9 cellular contexts compared by ENCODE assay signal in the genomic region with DNA sequence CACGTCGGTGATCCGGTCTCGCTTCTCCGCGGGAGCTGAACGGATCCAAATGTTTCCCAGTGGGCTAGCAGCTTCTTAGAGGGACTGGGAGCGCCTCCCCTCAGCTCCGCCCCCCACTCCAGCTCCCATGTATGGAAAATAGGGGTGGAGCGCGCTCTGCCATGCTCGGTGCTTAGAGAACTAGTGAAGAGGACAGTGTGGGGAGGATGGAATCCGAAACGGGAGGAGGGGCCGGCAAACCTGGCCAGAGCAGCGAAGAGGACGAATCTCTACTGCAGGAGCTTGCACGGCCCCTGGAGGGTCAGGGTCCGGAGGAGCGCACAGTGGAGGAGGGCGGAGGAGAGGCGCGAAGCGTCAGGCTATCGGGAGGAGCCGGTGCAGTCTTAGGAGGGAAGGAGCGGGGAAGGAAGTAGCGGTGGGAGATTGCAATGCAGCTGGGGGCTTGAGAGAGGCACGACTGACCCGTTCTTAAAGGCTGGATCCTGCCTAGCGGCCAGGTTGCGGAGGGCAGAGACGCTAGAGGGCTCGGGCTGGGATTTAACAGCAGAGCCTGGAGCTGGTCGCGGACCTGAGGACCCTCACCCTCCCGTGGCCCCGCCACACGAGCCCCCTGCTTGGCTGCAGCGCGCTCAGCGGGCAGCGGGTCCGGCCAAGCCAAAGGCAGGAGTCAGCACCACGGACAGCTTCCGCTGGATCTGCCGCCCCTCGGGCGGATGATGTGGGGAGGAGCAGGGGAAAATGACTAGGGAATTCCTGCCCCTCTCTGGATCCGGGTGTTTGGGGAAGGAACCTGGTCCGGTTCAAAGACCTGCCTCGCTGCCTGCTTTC. TPM values are rescaled to one million over a fixed set of nuclear protein-coding genes. Genes with fewer than 3 reads are reported as not detected.
DNase-seq lines count a peak whose midpoint lies in the region; ATAC-seq, FAIRE-seq and TF ChIP-seq lines count a peak whose summit lies in the region.
"Had no signal": no experiment of that assay in that cellular context is flagged by ENCODE, and none has a peak within 500 bp of the region (broad histone marks: within the 10 kb centered on the region; RNA-seq: fewer than 3 reads in every experiment).

PRLHR (minus strand) TSS at position 51 of the 828 bp plus-strand sequence. CDS start 404 bp downstream, outside the sequence.

- H3K36me3 ChIP-seq in left ventricle myocardium inferior: no peaks in the 10 kb centered on the region
- no peaks in the 10 kb centered on the region for H3K36me3 ChIP-seq in iPS-20b (ENCODE audit: insufficient read depth, low read depth, low read length)

- intact Hi-C loops in right cardiac atrium (cut with DNase I) (no loop called here), left ventricle myocardium inferior (cut with micrococcal nuclease) (no loop called here)

- CTCF ChIA-PET in WTC11 (lab: Charles Lee): interaction anchor here (0.5 to 4.3 kb wide), 13 partner anchors 10 to 137 kb away, joined by 3 to 53 read pairs (median 7); no protein-coding TSS in a partner anchor

- ATAC-seq in right cardiac atrium (peak; percentile 31 to 57), WTC11 (peak; percentile 54), HG03095 (IDR thresholded peaks at IDR 0.05; ENCODE audit: unreplicated experiment) (no peak)

- TF ChIP-seq CTCF in left ventricle myocardium inferior (IDR thresholded peaks at IDR 0.05; ENCODE audit: borderline replicate concordance) (no peak), WTC11 (IDR thresholded peaks at IDR 0.05) (no peak)

- no peaks in the 10 kb centered on the region for H3K36me3 Mint-ChIP-seq in WTC11

- H3K9me3 Mint-ChIP-seq in WTC11: no peaks in the 10 kb centered on the region

- H3K27ac Mint-ChIP-seq in WTC11: no peak within 1 kb of the TSS

- peaks cover 56% of the 10 kb centered on the region for H3K27me3 Mint-ChIP-seq in WTC11 (ENCODE audit: low read depth)

- H3K4me3 ChIP-seq in right cardiac atrium (ENCODE audit: low read length): no peak within 1 kb of the TSS
- no peak within 1 kb of the TSS for H3K4me3 ChIP-seq in left ventricle myocardium inferior
- H3K4me3 ChIP-seq in iPS-20b (ENCODE audit: low read length): peak within 1 kb of the TSS; percentile 62

- no peak for TF ChIP-seq POLR2A in GM12891 (IDR thresholded peaks at IDR 0.05; ENCODE audit: low read depth, low read length)

- H3K9ac ChIP-seq in iPS-20b (ENCODE audit: low read depth, low read length): no peak within 1 kb of the TSS

- POLR2A ChIA-PET in WTC11 (lab: Charles Lee): interaction anchor here (0.5 to 0.8 kb wide), 4 partner anchors 36 to 1458 kb away, joined by 3 to 8 read pairs (median 3); no protein-coding TSS in a partner anchor

- no peaks in the 10 kb centered on the region for H3K4me1 ChIP-seq in right cardiac atrium (ENCODE audit: control insufficient read depth, insufficient read depth, low read length)
- no peaks in the 10 kb centered on the region for H3K4me1 ChIP-seq in left ventricle myocardium inferior
- peaks cover 4% of the 10 kb centered on the region; the same call in 1 of the 2 replicates for H3K4me1 ChIP-seq in iPS-20b (ENCODE audit: insufficient read depth, low read length)

- FAIRE-seq in GM12891 (lab: Jason Lieb, UNC): no peak

- no peaks in the 10 kb centered on the region for H3K27me3 ChIP-seq in right cardiac atrium (ENCODE audit: control insufficient read depth, insufficient read depth)
- peaks cover 96% of the 10 kb centered on the region for H3K27me3 ChIP-seq in left ventricle myocardium inferior (ENCODE audit: low read depth)
- H3K27me3 ChIP-seq in iPS-20b (ENCODE audit: insufficient read depth, low read length): peaks cover 54% of the 10 kb centered on the region

- H3K4me3 Mint-ChIP-seq in WTC11: peak within 1 kb of the TSS; percentile 82

- H3K9me3 ChIP-seq in right cardiac atrium (ENCODE audit: control insufficient read depth, low read length) (no peaks in the 10 kb centered on the region), left ventricle myocardium inferior (replicated peaks) (no peaks in the 10 kb centered on the region), iPS-20b (ENCODE audit: insufficient read depth, low read depth, low read length) (no peaks in the 10 kb centered on the region)

- H3K4me1 Mint-ChIP-seq in WTC11: peaks cover 21% of the 10 kb centered on the region

- DNase-seq in right cardiac atrium (peak; percentile 28 to 73 (median 66)), left ventricle myocardium inferior (no peak), WTC11 (ENCODE audit: low spot score) (peak; percentile 86), glomerular visceral epithelial cell (ENCODE audit: extremely low spot score) (no peak), NCI-H146 treated with DMSO at 0.1 percent for 48 hours (lab: John Stamatoyannopoulos, UW; ENCODE audit: unreplicated experiment) (no peak), GM12891 (ENCODE audit: insufficient read length, low spot score) (no peak)

- WGBS in right cardiac atrium: 4% methylated on average over 52 of the region's 52 CpGs

- H3K27ac ChIP-seq in right cardiac atrium (ENCODE audit: low read length): no peak within 1 kb of the TSS
- H3K27ac ChIP-seq in left ventricle myocardium inferior (replicated peaks): no peak within 1 kb of the TSS
- H3K27ac ChIP-seq in iPS-20b (ENCODE audit: low read length): no peak within 1 kb of the TSS

TF ChIP-seq in WTC11, 78 proteins besides CTCF, POLR2A, EP300 and RAD21 (continues in another document):
- TF ChIP-seq ZNF138 (CRISPR knock-in tag; conservative IDR thresholded peaks at IDR 0.05) (no peak), FOXK1 (CRISPR knock-in tag; IDR thresholded peaks at IDR 0.05) (peak; percentile 91), SMAD3 (CRISPR knock-in tag; IDR thresholded peaks at IDR 0.05; ENCODE audit: borderline replicate concordance) (peak; percentile 91; the same call in 1 of the 2 replicates), ZSCAN18 (CRISPR knock-in tag; IDR thresholded peaks at IDR 0.05) (no peak), NR2C2 (CRISPR knock-in tag; IDR thresholded peaks at IDR 0.05) (0 out of 2 replicates have a peak, but pooled peaks have one; percentile 41), KAT7 (CRISPR knock-in tag; IDR thresholded peaks at IDR 0.05; ENCODE audit: borderline replicate concordance) (peak; percentile 89; the same call in 1 of the 2 replicates), ZNF263 (CRISPR knock-in tag; IDR thresholded peaks at IDR 0.05; ENCODE audit: low read depth) (peak; percentile 81; the same call in 1 of the 2 replicates), NFE2L1 (CRISPR knock-in tag; IDR thresholded peaks at IDR 0.05) (0 out of 2 replicates have a peak, but pooled peaks have one; percentile 18), ZNF232 (CRISPR knock-in tag; IDR thresholded peaks at IDR 0.05) (peak; percentile 92), FOXP1 (CRISPR knock-in tag; IDR thresholded peaks at IDR 0.05; ENCODE audit: borderline replicate concordance) (peak; percentile 96; the same call in 1 of the 2 replicates)
- TF ChIP-seq, protein P1, sequence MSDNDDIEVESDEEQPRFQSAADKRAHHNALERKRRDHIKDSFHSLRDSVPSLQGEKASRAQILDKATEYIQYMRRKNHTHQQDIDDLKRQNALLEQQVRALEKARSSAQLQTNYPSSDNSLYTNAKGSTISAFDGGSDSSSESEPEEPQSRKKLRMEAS (CRISPR knock-in tag; IDR thresholded peaks at IDR 0.05): peak; percentile 68

TF ChIP-seq in GM12891, 5 proteins besides CTCF, POLR2A, EP300 and RAD21:
- TF ChIP-seq POLR2AphosphoS5 (IDR thresholded peaks at IDR 0.05; ENCODE audit: low read depth, low read length) (no peak), POU2F2 (IDR thresholded peaks at IDR 0.05; ENCODE audit: low read depth, low read length) (no peak), PAX5 (IDR thresholded peaks at IDR 0.05; ENCODE audit: insufficient read depth, low read length, severe bottlenecking) (no peak), TAF1 (IDR thresholded peaks at IDR 0.05; ENCODE audit: low read depth, low read length) (no peak)
TF ChIP-seq in GM12891: peak in this region for 0.

RNA-seq across cellular contexts. Expression of gene PRLHR, which starts in this region (rescaled TPM):
- total RNA-seq in right cardiac atrium (not detected), left ventricle myocardium inferior (not detected), WTC11 (2021) (not detected in 3 replicates)
- polyA plus RNA-seq in right cardiac atrium: not detected
- 0.15 TPM for polyA plus RNA-seq in GM12891 (2012; ENCODE audit: low read depth, missing spikeins)
- total RNA-seq: T-helper 2 cell treated with Interferon-gamma antibody and Interleukin-4, amounts not matched to agents 100 ng/mL and 5 ng/mL, for 36 hours had no signal

Comparison
In these comparisons a context has a peak if more than half of its experiments do, and no peak if none do; other contexts are left out.
1. Peak in DNase-seq and ATAC-seq in right cardiac atrium; RNA of the gene not detected or under 1 TPM.
2. Peak in DNase-seq and ATAC-seq in WTC11; RNA of the gene not detected or under 1 TPM.